Comparison of ENCODE assay signal across 22 cellular contexts in the genomic region with DNA sequence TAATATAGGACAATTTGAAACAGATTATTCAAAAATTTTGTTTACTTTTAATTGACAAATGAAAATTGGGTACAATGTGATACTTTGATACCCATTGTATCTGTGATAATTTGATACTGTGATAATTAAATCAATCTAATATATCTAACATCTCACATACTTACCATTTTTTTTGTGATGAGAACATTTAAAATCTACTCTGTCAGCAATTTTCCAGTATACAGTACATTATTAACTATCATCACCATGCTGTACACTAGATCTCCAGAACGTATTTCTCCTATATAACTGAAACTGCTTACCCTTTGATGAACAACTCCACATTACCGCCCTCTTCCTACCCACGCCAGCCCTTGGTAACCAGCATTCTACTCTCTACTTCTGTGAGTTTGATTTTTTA.
"Had no signal": no experiment of that assay in that cellular context is flagged by ENCODE, and none has a peak within 500 bp of the region (broad histone marks: within the 10 kb centered on the region; RNA-seq: fewer than 3 reads in every experiment).

No MANE protein-coding gene starts in this region.

- H3K27me3 ChIP-seq: colonic mucosa, esophagus muscularis mucosa, foreskin keratinocyte, gastroesophageal sphincter, heart left ventricle, hepatocyte, left lung had no signal

- H2AFZ ChIP-seq: hepatocyte had no signal

- H3K4me3 ChIP-seq: colonic mucosa, esophagus muscularis mucosa, gastroesophageal sphincter, heart left ventricle, hepatocyte, left lung, lower lobe of right lung, mucosa of descending colon had no signal

- H3K79me2 ChIP-seq: hepatocyte had no signal

- H3K9me3 ChIP-seq: colonic mucosa, esophagus muscularis mucosa, gastroesophageal sphincter, heart left ventricle, left lung, lower lobe of right lung, mucosa of descending colon had no signal

- FAIRE-seq: endometrium, islet of Langerhans, keratinocyte had no signal

- H3K36me3 ChIP-seq: colonic mucosa, esophagus muscularis mucosa, gastroesophageal sphincter, heart left ventricle, left lung, lower lobe of right lung had no signal

- H3K27ac ChIP-seq: colonic mucosa, esophagus muscularis mucosa, foreskin keratinocyte, gastroesophageal sphincter, heart left ventricle, hepatocyte, left lung, lower lobe of right lung had no signal

- ATAC-seq: effector memory CD8-positive, alpha-beta T cell; foreskin keratinocyte; gastroesophageal sphincter; heart left ventricle; left cardiac atrium; left lung; lower lobe of right lung; mucosa of descending colon; naive thymus-derived CD8-positive, alpha-beta T cell had no signal

- DNase-seq: colonic mucosa; cortex of kidney; effector CD8-positive, alpha-beta T cell; effector memory CD8-positive, alpha-beta T cell; endodermal cell; foreskin keratinocyte; heart left ventricle; hypothalamus; immature natural killer cell; left cardiac atrium; left lung; lower lobe of right lung; mesenchymal stem cell; mucosa of descending colon; naive B cell; naive thymus-derived CD8-positive, alpha-beta T cell had no signal

- H3K4me2 ChIP-seq: hepatocyte had no signal

- H3K4me1 ChIP-seq: colonic mucosa, esophagus muscularis mucosa, foreskin keratinocyte, gastroesophageal sphincter, heart left ventricle, left lung, lower lobe of right lung had no signal
